In genomic region chr12:12439636-12440035, GRCh38 we compare ENCODE assay signal across 10 cellular contexts.
A peak's percentile ranks its signal among the peaks of the same experiment; 100 is the strongest.
DNase-seq lines count a peak whose midpoint lies in the region; ATAC-seq and TF ChIP-seq lines count a peak whose summit lies in the region.
"Had no signal": no experiment of that assay in that cellular context is flagged by ENCODE, and none has a peak within 500 bp of the region (broad histone marks: within the 10 kb centered on the region; RNA-seq: fewer than 3 reads in every experiment).

No MANE protein-coding gene starts in this region.

- peak; percentile 85 for ATAC-seq in activated CD4-positive, alpha-beta T cell treated with anti-CD3 and anti-CD28 coated beads for 36 hours
- ATAC-seq in central memory CD8-positive, alpha-beta T cell (replicated peaks; ENCODE audit: extremely low read depth, poor library complexity, severe bottlenecking), result peak; percentile 22
- ATAC-seq in GM19452 (IDR thresholded peaks at IDR 0.05; ENCODE audit: unreplicated experiment) (no peak), aorta (ENCODE audit: low FRiP score) (no peak), GM21786 (IDR thresholded peaks at IDR 0.05; ENCODE audit: unreplicated experiment) (no peak)

- WGBS in aorta, 2 donors, result 84 to 86% methylated on average over 6 of the region's 6 CpGs
- WGBS in ovary, 3 donors, result 71 to 86% (median 84%) methylated on average over 6 of the region's 6 CpGs

- H3K9me3 ChIP-seq in aorta (ENCODE audit: control insufficient read depth, low read length) (no peaks in the 10 kb centered on the region), ovary (no peaks in the 10 kb centered on the region)
- H3K9me3 ChIP-seq: sigmoid colon had no signal

- H3K4me3 ChIP-seq in aorta (ENCODE audit: low read length in 2 of 2) (no peak overlapping the region), ovary (no peak overlapping the region)
- H3K4me3 ChIP-seq: sigmoid colon, SK-N-MC had no signal

- POLR2A ChIA-PET in activated CD4-positive, alpha-beta T cell treated with anti-CD3 and anti-CD28 coated beads for 36 hours (lab: Charles Lee), result no interaction called here

- no peak for TF ChIP-seq CTCF in ovary (IDR thresholded peaks at IDR 0.05)

- peak; percentile 40 for DNase-seq in HuH-7.5 (ENCODE audit: low spot score)
- DNase-seq in activated CD4-positive, alpha-beta T cell treated with anti-CD3 and anti-CD28 coated beads for 36 hours, result peak; percentile 84
- DNase-seq in central memory CD8-positive, alpha-beta T cell (ENCODE audit: low spot score in 2 of 2), result peak in 1 of 2 donors; percentile 24
- DNase-seq in stimulated activated CD4-positive, alpha-beta T cell treated with anti-CD3 and anti-CD28 coated beads, Interleukin-1b, Interleukin-23, amount 100 ng/mL, for 48 hours, result peak; percentile 87
- DNase-seq in aorta, result no peak
- no peak for DNase-seq in ovary
- DNase-seq: sigmoid colon had no signal

- H3K27ac Mint-ChIP-seq in activated CD4-positive, alpha-beta T cell treated with anti-CD3 and anti-CD28 coated beads for 36 hours, result peak overlapping the region; percentile 98
- peak overlapping the region; percentile 97 for H3K27ac Mint-ChIP-seq in central memory CD8-positive, alpha-beta T cell (ENCODE audit: low read depth)

- peaks cover 7% of the 10 kb centered on the region for H3K9me3 Mint-ChIP-seq in activated CD4-positive, alpha-beta T cell treated with anti-CD3 and anti-CD28 coated beads for 36 hours (ENCODE audit: low read depth)
- H3K9me3 Mint-ChIP-seq in central memory CD8-positive, alpha-beta T cell, result no peaks in the 10 kb centered on the region

- no peak overlapping the region for H3K4me3 Mint-ChIP-seq in activated CD4-positive, alpha-beta T cell treated with anti-CD3 and anti-CD28 coated beads for 36 hours
- peak overlapping the region; percentile 68 for H3K4me3 Mint-ChIP-seq in central memory CD8-positive, alpha-beta T cell

- H3K27me3 ChIP-seq in aorta (ENCODE audit: control insufficient read depth in 1 of 2, insufficient read depth in 2 of 2, low read length in 1 of 2) (no peaks in the 10 kb centered on the region), ovary (no peaks in the 10 kb centered on the region)
- H3K27me3 ChIP-seq: sigmoid colon had no signal

- TF ChIP-seq EP300 in ovary (IDR thresholded peaks at IDR 0.05), result no peak

- peaks cover 37% of the 10 kb centered on the region for H3K36me3 Mint-ChIP-seq in activated CD4-positive, alpha-beta T cell treated with anti-CD3 and anti-CD28 coated beads for 36 hours (ENCODE audit: low read depth)
- peaks cover 21% of the 10 kb centered on the region for H3K36me3 Mint-ChIP-seq in central memory CD8-positive, alpha-beta T cell (ENCODE audit: insufficient read depth)

- no peak for TF ChIP-seq POLR2A in ovary (IDR thresholded peaks at IDR 0.05)

- no peak overlapping the region for H3K27ac ChIP-seq in aorta (ENCODE audit: low read depth in 1 of 2, low read length in 2 of 2)
- no peak overlapping the region for H3K27ac ChIP-seq in ovary
- H3K27ac ChIP-seq: sigmoid colon, SK-N-MC had no signal

- intact Hi-C loops in activated CD4-positive, alpha-beta T cell treated with anti-CD3 and anti-CD28 coated beads for 36 hours (cut with DNase I, micrococcal nuclease), result loop anchor here (1.0 to 10.0 kb wide), 4 partner anchors 36 to 123 kb away; partner anchors contain the start of gene DUSP16 (in 1 of the 2)
- intact Hi-C loops in aorta (cut with DNase I) (loop anchor here (5.0 kb wide), 2 partner anchors 42 to 123 kb away; partner anchors contain the start of gene DUSP16 (in 2 of the 2)), ovary (cut with DNase I) (no loop called here)

- CTCF ChIA-PET in activated CD4-positive, alpha-beta T cell treated with anti-CD3 and anti-CD28 coated beads for 36 hours (lab: Charles Lee), result interaction anchor here (0.7 to 2.7 kb wide), 3 partner anchors 26 to 93 kb away, joined by 3 to 8 read pairs (median 6); no protein-coding TSS in a partner anchor

- H3K4me1 Mint-ChIP-seq in activated CD4-positive, alpha-beta T cell treated with anti-CD3 and anti-CD28 coated beads for 36 hours, result peaks cover 68% of the 10 kb centered on the region
- H3K4me1 Mint-ChIP-seq in central memory CD8-positive, alpha-beta T cell, result peaks cover 53% of the 10 kb centered on the region

- H3K36me3 ChIP-seq in aorta (ENCODE audit: control insufficient read depth in 1 of 2, insufficient read depth in 2 of 2, low read length in 1 of 2) (no peaks in the 10 kb centered on the region), ovary (no peaks in the 10 kb centered on the region)
- H3K36me3 ChIP-seq: sigmoid colon had no signal

- H3K4me1 ChIP-seq in aorta (ENCODE audit: control insufficient read depth in 1 of 2, insufficient read depth in 2 of 2, low read length in 2 of 2) (no peaks in the 10 kb centered on the region), ovary (ENCODE audit: insufficient read depth) (no peaks in the 10 kb centered on the region)

- no peaks in the 10 kb centered on the region for H3K27me3 Mint-ChIP-seq in activated CD4-positive, alpha-beta T cell treated with anti-CD3 and anti-CD28 coated beads for 36 hours
- H3K27me3 Mint-ChIP-seq in central memory CD8-positive, alpha-beta T cell, result no peaks in the 10 kb centered on the region

Comparison
In these comparisons a context has a peak if more than half of its experiments do, and no peak if none do; other contexts are left out.
1. DNase-seq: peak in HuH-7.5 (single experiment), activated CD4-positive, alpha-beta T cell treated with anti-CD3 and anti-CD28 coated beads for 36 hours (single experiment) and stimulated activated CD4-positive, alpha-beta T cell treated with anti-CD3 and anti-CD28 coated beads, Interleukin-1b, Interleukin-23, amount 100 ng/mL, for 48 hours (single experiment); none in aorta (0 of 2) and ovary (0 of 5).
2. ATAC-seq: peak in activated CD4-positive, alpha-beta T cell treated with anti-CD3 and anti-CD28 coated beads for 36 hours (single experiment) and central memory CD8-positive, alpha-beta T cell (single experiment); none in GM19452 (single experiment), aorta (single experiment) and GM21786 (single experiment).
3. intact Hi-C loops: an anchor here in activated CD4-positive, alpha-beta T cell treated with anti-CD3 and anti-CD28 coated beads for 36 hours (1.0 to 10.0 kb wide) and aorta (5.0 kb wide); none called in ovary.